8 cellular contexts compared by ENCODE assay signal in genomic region chr6:124854338-124854922, GRCh38.
DNase-seq lines count a peak whose midpoint lies in the region; TF ChIP-seq lines count a peak whose summit lies in the region.

No MANE protein-coding gene starts in this region.

- H3K9ac ChIP-seq in GM23248: no peak overlapping the region

- H3K36me3 ChIP-seq in BJ (ENCODE audit: control insufficient read depth, insufficient read depth, low read length) (no peaks in the 10 kb centered on the region), GM23248 (ENCODE audit: low read depth) (no peaks in the 10 kb centered on the region), PC-9 (ENCODE audit: low read depth) (no peaks in the 10 kb centered on the region), thyroid gland (no peaks in the 10 kb centered on the region), sigmoid colon (no peaks in the 10 kb centered on the region)

- BruUV-seq in PC-9 (replicated peaks; lab: Mats Ljungman, UMichigan): no TSS peak

- H3K4me2 ChIP-seq in GM23248 (ENCODE audit: unreplicated experiment): no peak overlapping the region
- H3K4me2 ChIP-seq in PC-9: no peak overlapping the region

- no peak for TF ChIP-seq POLR2A in thyroid gland (IDR thresholded peaks at IDR 0.05)
- TF ChIP-seq POLR2A in sigmoid colon (IDR thresholded peaks at IDR 0.05): no peak

- H3K4me3 ChIP-seq in BJ (ENCODE audit: low read depth, low read length) (no peak overlapping the region), GM23248 (no peak overlapping the region), PC-9 (no peak overlapping the region), fibroblast of the aortic adventitia (ENCODE audit: low read depth, low read length) (no peak overlapping the region), thyroid gland (replicated peaks in 1 of 3) (no peak overlapping the region), sigmoid colon (no peak overlapping the region)

- in situ Hi-C loops in GM23248 (cut with MboI): loop anchor here (25.0 kb wide), 1 partner anchor 908 kb away; no protein-coding TSS in a partner anchor

- H3K9me3 ChIP-seq in GM23248 (ENCODE audit: low read depth) (no peaks in the 10 kb centered on the region), PC-9 (ENCODE audit: insufficient read depth, low read depth) (no peaks in the 10 kb centered on the region), thyroid gland (no peaks in the 10 kb centered on the region), sigmoid colon (no peaks in the 10 kb centered on the region)

- CTCF ChIA-PET in BJ (lab: Yijun Ruan, JAX) (interaction anchor here (0.6 to 1.5 kb wide), 4 partner anchors 26 to 1053 kb away, joined by 3 to 14 read pairs (median 4); no protein-coding TSS in a partner anchor), PC-9 (lab: Charles Lee) (interaction anchor here (0.5 to 0.9 kb wide), 2 partner anchors 1052 to 1197 kb away, joined by 3 read pairs; no protein-coding TSS in a partner anchor)

- TF ChIP-seq EP300 in sigmoid colon (IDR thresholded peaks at IDR 0.05): no peak

- POLR2A ChIA-PET in BJ (lab: Charles Lee) (no interaction called here), PC-9 (lab: Charles Lee; ENCODE audit: unreplicated experiment) (no interaction called here)

- WGBS in GM23248 (ENCODE audit: low coverage in 1 of 2, low lambda C conversion rate in 2 of 2, missing lambda C conversion rate in 2 of 2), 2 experiments: 26 to 27% methylated on average over 1 of the region's 1 CpG
- WGBS in thyroid gland, 2 donors: 89 to 92% methylated on average over 1 of the region's 1 CpG
- 92 to 96% methylated on average over 1 of the region's 1 CpG for WGBS in sigmoid colon, 2 donors

- DNase-seq in BJ (ENCODE audit: low read depth): no peak
- peak; percentile 38 for DNase-seq in GM23248
- DNase-seq in PC-9: no peak
- peak; percentile 10 for DNase-seq in fibroblast of the aortic adventitia (ENCODE audit: low read depth)
- no peak for DNase-seq in COLO668 (lab: John Stamatoyannopoulos, UW; ENCODE audit: unreplicated experiment)
- DNase-seq in H4 (ENCODE audit: low spot score): no peak
- no peak for DNase-seq in thyroid gland
- no peak for DNase-seq in sigmoid colon

- H4K20me1 ChIP-seq in GM23248 (ENCODE audit: insufficient read depth) (no peaks in the 10 kb centered on the region), PC-9 (ENCODE audit: insufficient read depth) (no peaks in the 10 kb centered on the region)

- H3K79me2 ChIP-seq in GM23248 (ENCODE audit: insufficient read depth) (no peaks in the 10 kb centered on the region), PC-9 (ENCODE audit: low read depth) (no peaks in the 10 kb centered on the region)

- no peaks in the 10 kb centered on the region for H3K27me3 ChIP-seq in BJ (ENCODE audit: control insufficient read depth, insufficient read depth, low read length)
- H3K27me3 ChIP-seq in GM23248 (replicated peaks; ENCODE audit: insufficient read depth): no peaks in the 10 kb centered on the region
- no peaks in the 10 kb centered on the region for H3K27me3 ChIP-seq in PC-9 (ENCODE audit: insufficient read depth, low read depth)
- no peaks in the 10 kb centered on the region for H3K27me3 ChIP-seq in thyroid gland
- no peaks in the 10 kb centered on the region for H3K27me3 ChIP-seq in sigmoid colon

- H3F3A ChIP-seq in GM23248 (ENCODE audit: insufficient read depth): no peaks in the 10 kb centered on the region
- H3F3A ChIP-seq in PC-9 (ENCODE audit: insufficient read depth, low read depth): no peaks in the 10 kb centered on the region

- intact Hi-C loops in PC-9 (cut with micrococcal nuclease; ENCODE audit: unreplicated experiment) (loop anchor here (5.0 kb wide), 1 partner anchor 1457 kb away; no protein-coding TSS in a partner anchor), thyroid gland (cut with DNase I) (no loop called here), sigmoid colon (cut with DNase I) (loop anchor here (2.0 kb wide), 1 partner anchor 1052 kb away; the partner anchor contains the start of gene NKAIN2)

- no peak overlapping the region for H2AFZ ChIP-seq in GM23248
- H2AFZ ChIP-seq in PC-9: no peak overlapping the region

- no peaks in the 10 kb centered on the region for H3K9me2 ChIP-seq in GM23248 (ENCODE audit: insufficient read depth)
- H3K9me2 ChIP-seq in PC-9 (ENCODE audit: insufficient read depth): no peaks in the 10 kb centered on the region

- 0 out of 2 replicates have a peak, but pooled peaks have one; percentile 6 for TF ChIP-seq CTCF in BJ (IDR thresholded peaks at IDR 0.05; ENCODE audit: insufficient read depth, low read depth, low read length)
- peak; percentile 76 for TF ChIP-seq CTCF in PC-9 (conservative IDR thresholded peaks at IDR 0.05)
- peak; percentile 23 for TF ChIP-seq CTCF in fibroblast of the aortic adventitia (IDR thresholded peaks at IDR 0.05; ENCODE audit: insufficient read depth, low read length)
- peak in 3 of 6 experiments; percentile 19 to 41 (median 29) for TF ChIP-seq CTCF in thyroid gland (IDR thresholded peaks at IDR 0.05)
- no peak for TF ChIP-seq CTCF in sigmoid colon (IDR thresholded peaks at IDR 0.05)

- H3K27ac ChIP-seq in GM23248: no peak overlapping the region
- no peak overlapping the region for H3K27ac ChIP-seq in PC-9
- no peak overlapping the region for H3K27ac ChIP-seq in thyroid gland
- no peak overlapping the region for H3K27ac ChIP-seq in sigmoid colon

- H3K4me1 ChIP-seq in GM23248 (ENCODE audit: insufficient read depth) (no peaks in the 10 kb centered on the region), PC-9 (replicated peaks; ENCODE audit: insufficient read depth) (no peaks in the 10 kb centered on the region), thyroid gland (no peaks in the 10 kb centered on the region), sigmoid colon (no peaks in the 10 kb centered on the region)

Comparison
In these comparisons a context has a peak if more than half of its experiments do, and no peak if none do; other contexts are left out.
1. DNase-seq: peak in GM23248 (single experiment) and fibroblast of the aortic adventitia (single experiment); none in BJ (single experiment), PC-9 (0 of 2), COLO668 (single experiment), H4 (single experiment), thyroid gland (0 of 2) and sigmoid colon (single experiment).
2. CTCF ChIP-seq: peak in BJ (single experiment), PC-9 (single experiment) and fibroblast of the aortic adventitia (single experiment); none in sigmoid colon (0 of 4).